Comparison of ENCODE assay signal across 15 cellular contexts in the genomic region with DNA sequence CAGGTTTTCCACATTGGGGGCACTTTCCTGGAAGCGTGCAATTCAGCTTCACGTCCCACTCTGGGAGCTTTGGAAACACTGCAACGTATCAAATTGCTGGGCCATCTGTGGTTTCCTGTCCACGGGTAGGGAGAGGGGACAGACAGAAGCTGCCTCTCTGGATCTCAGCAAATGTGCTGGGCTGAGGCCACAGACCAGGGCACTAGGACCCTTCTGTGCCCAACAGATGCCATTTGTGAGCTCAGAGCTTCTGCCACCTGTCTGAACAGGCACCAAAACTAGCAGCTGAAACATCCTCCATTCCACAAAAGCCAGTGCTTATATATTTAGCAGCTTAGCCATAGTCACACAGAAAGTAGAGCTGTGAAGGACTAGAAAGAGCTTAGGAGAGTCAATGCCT. TPM values are rescaled to one million over a fixed set of nuclear protein-coding genes. Genes with fewer than 3 reads are reported as not detected.
DNase-seq lines count a peak whose midpoint lies in the region; ATAC-seq and TF ChIP-seq lines count a peak whose summit lies in the region.
"Had no signal": no experiment of that assay in that cellular context is flagged by ENCODE, and none has a peak within 500 bp of the region (broad histone marks: within the 10 kb centered on the region; RNA-seq: fewer than 3 reads in every experiment).

No MANE protein-coding gene starts in this region.

- TF ChIP-seq CTCF in glutamatergic neuron (IDR thresholded peaks at IDR 0.05; ENCODE audit: partially characterized antibody, unreplicated experiment) (no peak), RWPE1 (conservative IDR thresholded peaks at IDR 0.05; ENCODE audit: low read depth) (no peak), right lobe of liver (IDR thresholded peaks at IDR 0.05) (no peak)

- H3K4me1 ChIP-seq in right lobe of liver, result no peaks in the 10 kb centered on the region

- peaks cover 3% of the 10 kb centered on the region for H3K9me3 Mint-ChIP-seq in glutamatergic neuron (ENCODE audit: unreplicated experiment)
- H3K9me3 Mint-ChIP-seq in activated T-cell treated with anti-CD3 and anti-CD28 coated beads, Interleukin-2, amount 50 U/mL, for 24 hours, result no peaks in the 10 kb centered on the region

- H3K27me3 Mint-ChIP-seq in glutamatergic neuron (ENCODE audit: unreplicated experiment), result no peaks in the 10 kb centered on the region
- peaks cover 54% of the 10 kb centered on the region for H3K27me3 Mint-ChIP-seq in activated T-cell treated with anti-CD3 and anti-CD28 coated beads, Interleukin-2, amount 50 U/mL, for 24 hours

- intact Hi-C loops in right lobe of liver (cut with DNase I), result no loop called here

- H3K27me3 ChIP-seq in right lobe of liver, result no peaks in the 10 kb centered on the region

- no peak overlapping the region for H3K4me3 Mint-ChIP-seq in glutamatergic neuron (ENCODE audit: unreplicated experiment)
- no peak overlapping the region for H3K4me3 Mint-ChIP-seq in activated T-cell treated with anti-CD3 and anti-CD28 coated beads, Interleukin-2, amount 50 U/mL, for 24 hours

- H3K36me3 ChIP-seq in right lobe of liver, result no peaks in the 10 kb centered on the region

- no peak for ATAC-seq in right lobe of liver

- CTCF ChIA-PET in RWPE1 (lab: Yijun Ruan, JAX), result interaction anchor here (0.5 to 0.6 kb wide), 2 partner anchors 29 to 1345 kb away, joined by 3 read pairs; no protein-coding TSS in a partner anchor

- peaks cover 18% of the 10 kb centered on the region for H3K4me1 Mint-ChIP-seq in glutamatergic neuron (ENCODE audit: low read depth, unreplicated experiment)
- H3K4me1 Mint-ChIP-seq in activated T-cell treated with anti-CD3 and anti-CD28 coated beads, Interleukin-2, amount 50 U/mL, for 24 hours (ENCODE audit: low read depth), result no peaks in the 10 kb centered on the region

- H3K27ac ChIP-seq in RWPE1 (no peak overlapping the region), right lobe of liver (no peak overlapping the region)
- H3K27ac ChIP-seq: 22Rv1 had no signal

- WGBS in right lobe of liver (ENCODE audit: insufficient coverage, low coverage, low lambda C conversion rate, missing lambda C conversion rate), result 10% methylated on average over 2 of the region's 4 CpGs

- peak overlapping the region; percentile 83 for H3K27ac Mint-ChIP-seq in glutamatergic neuron (ENCODE audit: unreplicated experiment)
- no peak overlapping the region for H3K27ac Mint-ChIP-seq in activated T-cell treated with anti-CD3 and anti-CD28 coated beads, Interleukin-2, amount 50 U/mL, for 24 hours

- no peak overlapping the region for H3K4me3 ChIP-seq in right lobe of liver

- POLR2A ChIA-PET in RWPE1 (lab: Yijun Ruan, JAX; ENCODE audit: low non-redundant PET), result no interaction called here

- no peaks in the 10 kb centered on the region for H3K9me3 ChIP-seq in right lobe of liver
- H3K9me3 ChIP-seq: Caco-2 had no signal

- DNase-seq in DMS53 (lab: John Stamatoyannopoulos, UW) (peak; percentile 38), DMS53 treated with DMSO at 0.1 percent for 48 hours (lab: John Stamatoyannopoulos, UW; ENCODE audit: unreplicated experiment) (no peak), NCI-H524 (lab: John Stamatoyannopoulos, UW) (peak; percentile 75 to 92), glutamatergic neuron (peak; percentile 33), RWPE1 (ENCODE audit: low spot score) (no peak), right lobe of liver (no peak), AG08395 (ENCODE audit: low spot score) (no peak)
- no peak for DNase-seq in activated T-cell treated with anti-CD3 and anti-CD28 coated beads, Interleukin-2, amount 50 U/mL, for 24 hours
- DNase-seq: Caco-2, Karpas-422, NCI-H1436, NCI-H2081 treated with DMSO at 0.1 percent for 48 hours, NCI-H345, NCI-H774 had no signal

- no peak for TF ChIP-seq POLR2A in right lobe of liver (IDR thresholded peaks at IDR 0.05)

- H3K36me3 Mint-ChIP-seq in glutamatergic neuron (ENCODE audit: unreplicated experiment), result no peaks in the 10 kb centered on the region
- no peaks in the 10 kb centered on the region for H3K36me3 Mint-ChIP-seq in activated T-cell treated with anti-CD3 and anti-CD28 coated beads, Interleukin-2, amount 50 U/mL, for 24 hours (ENCODE audit: low read depth)

RNA-seq across cellular contexts. Expression of a gene that starts 40.9 kb away (rescaled TPM):
- total RNA-seq in glutamatergic neuron (ENCODE audit: unreplicated experiment) (70.6 TPM), right lobe of liver (10 to 100 TPM in 5 of 6 experiments, 1 to 10 TPM in 1; 8.4 to 22.8 (median 13.3) TPM)

Comparison
In these comparisons a context has a peak if more than half of its experiments do, and no peak if none do; other contexts are left out.
1. DNase-seq: peak in DMS53 (single experiment), NCI-H524 (2 of 2) and glutamatergic neuron (single experiment); none in DMS53 treated with DMSO at 0.1 percent for 48 hours (single experiment), activated T-cell treated with anti-CD3 and anti-CD28 coated beads, Interleukin-2, amount 50 U/mL, for 24 hours (single experiment), RWPE1 (single experiment), right lobe of liver (0 of 3) and AG08395 (single experiment).